In the genomic region with DNA sequence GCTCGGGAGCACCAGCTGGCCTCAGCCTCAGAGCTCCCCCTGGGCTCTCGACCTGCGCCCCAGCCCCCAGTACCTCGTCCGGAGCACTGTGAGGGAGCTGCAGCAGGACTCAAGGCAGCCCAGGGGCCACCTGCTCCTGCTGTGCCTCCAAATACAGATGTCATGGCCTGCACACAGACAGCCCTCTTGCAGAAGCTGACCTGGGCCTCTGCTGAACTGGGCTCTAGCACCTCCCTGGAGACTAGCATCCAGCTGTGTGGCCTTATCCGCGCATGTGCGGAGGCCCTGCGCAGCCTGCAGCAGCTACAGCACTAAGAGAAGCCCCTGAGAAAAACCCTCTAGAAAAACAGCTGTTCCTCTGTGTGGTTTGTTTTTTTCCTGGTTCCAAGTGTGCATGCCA, we compare ENCODE assay signal across 9 cellular contexts. TPM values are rescaled to one million over a fixed set of nuclear protein-coding genes. Genes with fewer than 3 reads are reported as not detected.
DNase-seq lines count a peak whose midpoint lies in the region; TF ChIP-seq lines count a peak whose summit lies in the region.
"Had no signal": no experiment of that assay in that cellular context is flagged by ENCODE, and none has a peak within 500 bp of the region (broad histone marks: within the 10 kb centered on the region; RNA-seq: fewer than 3 reads in every experiment).

No MANE protein-coding gene starts in this region.

- H3K9me3 Mint-ChIP-seq in activated CD4-positive, alpha-beta memory T cell treated with anti-CD3 and anti-CD28 coated beads for 36 hours = no peaks in the 10 kb centered on the region
- H3K9me3 Mint-ChIP-seq in glutamatergic neuron (ENCODE audit: unreplicated experiment) = peaks cover 24% of the 10 kb centered on the region

- H3K27ac ChIP-seq in skin epidermis = peak overlapping the region in 15 of 21 experiments; percentile 73 to 99 (median 95)

- intact Hi-C loops in activated CD4-positive, alpha-beta memory T cell treated with anti-CD3 and anti-CD28 coated beads for 36 hours (cut with micrococcal nuclease) = loop anchor here (5.0 kb wide), 2 partner anchors 81 to 189 kb away; a partner anchor contains a TSS

- DNase-seq in HFF-Myc (ENCODE audit: extremely low read depth, low read depth) (no peak), glutamatergic neuron (no peak), SHP77 treated with DMSO at 0.1 percent for 48 hours (lab: John Stamatoyannopoulos, UW) (no peak), NCI-H1092 treated with DMSO at 0.1 percent for 48 hours (lab: John Stamatoyannopoulos, UW) (no peak)
- no peak for DNase-seq in activated CD4-positive, alpha-beta memory T cell treated with anti-CD3 and anti-CD28 coated beads for 36 hours
- no peak for DNase-seq in stimulated activated CD4-positive, alpha-beta T cell treated with anti-CD3 and anti-CD28 coated beads, Interleukin-15, amount 100 ng/mL, for 24 hours
- DNase-seq: hippocampal formation had no signal

- H3K36me3 Mint-ChIP-seq in activated CD4-positive, alpha-beta memory T cell treated with anti-CD3 and anti-CD28 coated beads for 36 hours = peaks cover 26% of the 10 kb centered on the region
- H3K36me3 Mint-ChIP-seq in glutamatergic neuron (ENCODE audit: unreplicated experiment) = no peaks in the 10 kb centered on the region

- H3K4me1 Mint-ChIP-seq in activated CD4-positive, alpha-beta memory T cell treated with anti-CD3 and anti-CD28 coated beads for 36 hours (ENCODE audit: low read depth) = peaks cover 55% of the 10 kb centered on the region
- H3K4me1 Mint-ChIP-seq in glutamatergic neuron (ENCODE audit: low read depth, unreplicated experiment) = peaks cover 14% of the 10 kb centered on the region

- peak overlapping the region; percentile 84 for H3K27ac Mint-ChIP-seq in activated CD4-positive, alpha-beta memory T cell treated with anti-CD3 and anti-CD28 coated beads for 36 hours
- peak overlapping the region; percentile 98 for H3K27ac Mint-ChIP-seq in glutamatergic neuron (ENCODE audit: unreplicated experiment)

- POLR2A ChIA-PET in activated CD4-positive, alpha-beta memory T cell treated with anti-CD3 and anti-CD28 coated beads for 36 hours (lab: Charles Lee) = interaction anchor here (1.3 to 3.8 kb wide), 7 partner anchors 12 to 148 kb away, joined by 3 to 28 read pairs (median 7); a partner anchor contains a TSS

- peak overlapping the region; percentile 100 for H3K4me3 Mint-ChIP-seq in activated CD4-positive, alpha-beta memory T cell treated with anti-CD3 and anti-CD28 coated beads for 36 hours
- H3K4me3 Mint-ChIP-seq in glutamatergic neuron (ENCODE audit: unreplicated experiment) = peak overlapping the region; percentile 94

- TF ChIP-seq CTCF in HFF-Myc (IDR thresholded peaks at IDR 0.05; ENCODE audit: low read depth, low read length, missing control alignments) (no peak), glutamatergic neuron (IDR thresholded peaks at IDR 0.05; ENCODE audit: partially characterized antibody, unreplicated experiment) (no peak)

- H3K27me3 Mint-ChIP-seq in activated CD4-positive, alpha-beta memory T cell treated with anti-CD3 and anti-CD28 coated beads for 36 hours = no peaks in the 10 kb centered on the region
- H3K27me3 Mint-ChIP-seq in glutamatergic neuron (ENCODE audit: unreplicated experiment) = peaks cover 15% of the 10 kb centered on the region

- CTCF ChIA-PET in activated CD4-positive, alpha-beta memory T cell treated with anti-CD3 and anti-CD28 coated beads for 36 hours (lab: Charles Lee) = interaction anchor here (1.0 to 8.9 kb wide), 12 partner anchors 12 to 74 kb away, joined by 3 to 176 read pairs (median 8); a partner anchor contains a TSS

- H3K4me3 ChIP-seq in HFF-Myc (replicated peaks; ENCODE audit: low read depth, low read length) (peak overlapping the region; percentile 85), skin epidermis (peak overlapping the region; percentile 62 to 93 (median 73))

RNA-seq across cellular contexts. Expression of a gene that starts 0.9 kb away (rescaled TPM):
- total RNA-seq in activated CD4-positive, alpha-beta memory T cell treated with anti-CD3 and anti-CD28 coated beads for 36 hours = 10 to 100 TPM; 25.3 to 28.3 TPM
- total RNA-seq in glutamatergic neuron (ENCODE audit: unreplicated experiment) = 184 TPM

RNA-seq across cellular contexts. Expression of a gene that starts 1.1 kb away (rescaled TPM):
- 10 to 100 TPM; 48.1 to 51.1 TPM for total RNA-seq in activated CD4-positive, alpha-beta memory T cell treated with anti-CD3 and anti-CD28 coated beads for 36 hours
- total RNA-seq in glutamatergic neuron (ENCODE audit: unreplicated experiment) = 37.9 TPM

RNA-seq across cellular contexts. Expression of a gene that starts 4.4 kb away (rescaled TPM):
- total RNA-seq in activated CD4-positive, alpha-beta memory T cell treated with anti-CD3 and anti-CD28 coated beads for 36 hours = 100 to 1,000 TPM; 137 to 141 TPM
- 14.2 TPM for total RNA-seq in glutamatergic neuron (ENCODE audit: unreplicated experiment)

RNA-seq across cellular contexts. Expression of a gene that starts 13.3 kb away (rescaled TPM):
- 10 to 100 TPM; 60.7 to 63.3 TPM for total RNA-seq in activated CD4-positive, alpha-beta memory T cell treated with anti-CD3 and anti-CD28 coated beads for 36 hours
- total RNA-seq in glutamatergic neuron (ENCODE audit: unreplicated experiment) = 2.5 TPM

RNA-seq across cellular contexts. Expression of a gene that starts 24.2 kb away (rescaled TPM):
- under 1 TPM; 0.29 to 0.31 TPM for total RNA-seq in activated CD4-positive, alpha-beta memory T cell treated with anti-CD3 and anti-CD28 coated beads for 36 hours
- 0.69 TPM for total RNA-seq in glutamatergic neuron (ENCODE audit: unreplicated experiment)
- total RNA-seq: temporal lobe had no signal
